ENCODE assay signal across 21 cellular contexts in genomic region chr6:14141531-14141930, GRCh38. TPM values are rescaled to one million over a fixed set of nuclear protein-coding genes. Genes with fewer than 3 reads are reported as not detected.
DNase-seq lines count a peak whose midpoint lies in the region; ATAC-seq and TF ChIP-seq lines count a peak whose summit lies in the region.
"Had no signal": no experiment of that assay in that cellular context is flagged by ENCODE, and none has a peak within 500 bp of the region (broad histone marks: within the 10 kb centered on the region; RNA-seq: fewer than 3 reads in every experiment).

No MANE protein-coding gene starts in this region.

- CTCF ChIA-PET in WTC11 (lab: Charles Lee): interaction anchor here (5.7 kb wide), 1 partner anchor 12 kb away, joined by 42 read pairs; no protein-coding TSS in a partner anchor

- H3K4me1 Mint-ChIP-seq in WTC11: peaks cover 36% of the 10 kb centered on the region

- DNase-seq in COLO829 (ENCODE audit: low spot score): peak; percentile 70
- DNase-seq in NCI-H2227 (lab: John Stamatoyannopoulos, UW; ENCODE audit: unreplicated experiment): peak; percentile 87
- DNase-seq in WTC11 (ENCODE audit: low spot score): no peak
- peak; percentile 78 for DNase-seq in foreskin melanocyte
- DNase-seq in SW480 (ENCODE audit: low spot score): no peak
- DNase-seq in H4 (ENCODE audit: low spot score): no peak
- DNase-seq: DMS79; H9; IMR-90; MM.1S; NCI-H1092 treated with DMSO at 0.1 percent for 48 hours; NCI-H1694; NCI-H2081 treated with DMSO at 0.1 percent for 48 hours; NCI-H226; NCI-H524 treated with DMSO at 0.1 percent for 48 hours; NK-92 treated with Interleukin-12 subunit alpha and Interleukin-12 subunit beta, amount 100 ng/mL, for 24 hours; Peyer's patch; SK-N-SH; T-cell had no signal

- POLR2A ChIA-PET in WTC11 (lab: Charles Lee): no interaction called here

- H3K27me3 Mint-ChIP-seq in WTC11 (ENCODE audit: low read depth): peaks cover 5% of the 10 kb centered on the region; the same call in 1 of the 2 replicates
- H3K27me3 Mint-ChIP-seq: T-cell had no signal

- no peaks in the 10 kb centered on the region; the same call in 1 of the 2 replicates for H3K36me3 Mint-ChIP-seq in WTC11

- peak overlapping the region; percentile 61; the same call in 1 of the 2 replicates for H3K27ac Mint-ChIP-seq in WTC11
- H3K27ac Mint-ChIP-seq: T-cell had no signal

- H3K9me3 Mint-ChIP-seq in WTC11: no peaks in the 10 kb centered on the region
- H3K9me3 Mint-ChIP-seq: T-cell had no signal

- H3K4me3 Mint-ChIP-seq in WTC11: no peak overlapping the region
- H3K4me3 Mint-ChIP-seq: H9, T-cell had no signal

- no peak for TF ChIP-seq CTCF in WTC11 (IDR thresholded peaks at IDR 0.05)

- ATAC-seq in WTC11: no peak
- no peak for ATAC-seq in HG03175 (IDR thresholded peaks at IDR 0.05; ENCODE audit: unreplicated experiment)
- ATAC-seq: Right ventricle myocardium inferior, T-cell had no signal

TF ChIP-seq in WTC11, 78 proteins besides CTCF, POLR2A, EP300 and RAD21:
- TF ChIP-seq TEAD1 (CRISPR knock-in tag; IDR thresholded peaks at IDR 0.05): no peak
- no peak for TF ChIP-seq SMAD3 (CRISPR knock-in tag; IDR thresholded peaks at IDR 0.05; ENCODE audit: borderline replicate concordance)
- TF ChIP-seq IRF2 (CRISPR knock-in tag; IDR thresholded peaks at IDR 0.05; ENCODE audit: borderline replicate concordance, low read depth): no peak
- TF ChIP-seq IRF1 (CRISPR knock-in tag; IDR thresholded peaks at IDR 0.05): no peak
- no peak for TF ChIP-seq GTF2I (CRISPR knock-in tag; conservative IDR thresholded peaks at IDR 0.05)

RNA-seq across cellular contexts. Expression of gene CD83, which starts 24.0 kb away (rescaled TPM):
- total RNA-seq in WTC11 (2021): 5.5 to 7.5 TPM (median 7.4 TPM) in 3 replicates
- total RNA-seq in H4 (2014; rRNA removed; shearing (Covaris generic)): 3.8 and 5.3 TPM in 2 replicates

Comparison
In these comparisons a context has a peak if more than half of its experiments do, and no peak if none do; other contexts are left out.
1. DNase-seq: peak in COLO829 (single experiment), NCI-H2227 (single experiment) and foreskin melanocyte (single experiment); none in WTC11 (single experiment), SW480 (single experiment) and H4 (single experiment).